ENCODE assay signal across 11 cellular contexts in the genomic region with DNA sequence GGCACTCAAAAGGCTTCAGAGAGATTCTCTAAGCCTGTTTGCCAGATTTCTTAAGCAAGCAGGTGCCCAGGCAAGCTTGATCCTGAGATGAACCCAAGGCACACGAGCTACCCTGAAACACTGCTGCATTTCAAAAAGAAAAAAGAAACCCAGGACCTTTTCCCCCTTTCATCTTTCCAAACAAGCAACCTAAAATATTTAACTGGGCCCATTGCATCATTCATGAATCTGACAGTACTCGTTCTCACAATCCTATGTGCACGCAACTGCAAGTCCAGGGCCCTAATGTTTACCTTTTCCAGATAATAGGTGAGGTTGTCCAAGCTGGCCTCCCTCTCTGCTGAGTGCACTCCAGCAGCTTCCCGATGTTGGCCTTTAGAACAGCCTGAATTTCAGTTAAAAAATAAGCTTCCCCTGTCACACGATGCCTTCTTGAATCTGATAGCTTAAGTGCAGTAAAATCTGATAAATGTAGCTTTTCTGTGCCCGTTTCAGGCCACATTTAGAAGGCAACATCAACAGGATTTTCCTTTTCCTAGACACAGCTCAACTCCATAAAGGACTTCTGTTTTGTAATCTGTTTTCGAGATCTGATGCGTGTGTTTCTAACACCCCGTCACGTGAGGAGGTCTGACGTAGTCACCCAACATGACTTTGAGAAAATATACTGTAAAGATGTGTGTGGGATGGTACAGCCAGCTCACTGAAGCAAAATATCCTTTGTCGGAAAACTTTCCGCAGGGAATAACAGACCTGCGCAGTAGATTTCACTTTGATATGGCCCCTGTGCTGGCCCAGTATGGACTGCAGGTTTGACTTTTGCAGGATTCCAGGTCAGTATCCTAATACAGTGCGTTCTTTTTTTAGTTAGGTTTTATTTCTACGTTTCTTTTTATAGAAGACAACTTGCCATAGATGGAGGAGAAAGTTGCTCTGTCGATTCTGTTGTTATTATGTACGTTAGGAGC. TPM values are rescaled to one million over a fixed set of nuclear protein-coding genes. Genes with fewer than 3 reads are reported as not detected.
A peak's percentile ranks its signal among the peaks of the same experiment; 100 is the strongest.
DNase-seq lines count a peak whose midpoint lies in the region; FAIRE-seq and TF ChIP-seq lines count a peak whose summit lies in the region.
"Had no signal": no experiment of that assay in that cellular context is flagged by ENCODE, and none has a peak within 500 bp of the region (broad histone marks: within the 10 kb centered on the region; RNA-seq: fewer than 3 reads in every experiment).

No MANE protein-coding gene starts in this region.

- FAIRE-seq in endometrium (lab: Jason Lieb, UNC): peak; percentile 8
- FAIRE-seq: keratinocyte had no signal

- no peaks in the 10 kb centered on the region for H3K27me3 ChIP-seq in mucosa of rectum (ENCODE audit: control insufficient read depth in 2 of 2, insufficient read depth in 2 of 2, low read length in 2 of 2)
- no peaks in the 10 kb centered on the region for H3K27me3 ChIP-seq in tibial nerve

- DNase-seq in NCI-H82 (lab: John Stamatoyannopoulos, UW) (peak; percentile 58), NCI-H82 treated with DMSO at 0.1 percent for 48 hours (lab: John Stamatoyannopoulos, UW; ENCODE audit: unreplicated experiment) (no peak), tibial nerve (ENCODE audit: low spot score in 2 of 2) (no peak), NCI-H510A (lab: John Stamatoyannopoulos, UW) (no peak), DMS79 (lab: John Stamatoyannopoulos, UW) (no peak), NCI-H1930 (lab: John Stamatoyannopoulos, UW) (no peak)
- DNase-seq: 8988T had no signal

- H3K27ac ChIP-seq in mucosa of rectum (ENCODE audit: low read depth in 2 of 2, low read length in 2 of 2) (peak overlapping the region; percentile 7 to 56), tibial nerve (peak overlapping the region; percentile 30 to 83 (median 76))

- H3K36me3 ChIP-seq in mucosa of rectum (ENCODE audit: control insufficient read depth in 2 of 2, insufficient read depth in 2 of 2, low read length in 2 of 2) (peaks cover 25 to 26% of the 10 kb centered on the region in 2 donors), tibial nerve (peaks cover 0 to 41% (median 0%) of the 10 kb centered on the region in 3 donors)
- H3K36me3 ChIP-seq: HAP-1 had no signal

- no peak for TF ChIP-seq CTCF in tibial nerve (IDR thresholded peaks at IDR 0.05)

- H3K4me3 ChIP-seq in mucosa of rectum (ENCODE audit: low read length in 2 of 2) (no peak overlapping the region), tibial nerve (peak overlapping the region in 1 of 4 donors; percentile 11)
- H3K4me3 ChIP-seq: HAP-1 had no signal

- H3K9me3 ChIP-seq in mucosa of rectum (ENCODE audit: control insufficient read depth in 2 of 2, low read length in 2 of 2) (no peaks in the 10 kb centered on the region), tibial nerve (no peaks in the 10 kb centered on the region)
- H3K9me3 ChIP-seq: HAP-1 had no signal

- 63 to 74% methylated on average over 18 of the region's 18 CpGs for WGBS in tibial nerve, 2 donors

- H3K9ac ChIP-seq in mucosa of rectum (ENCODE audit: low read depth in 1 of 2, low read length in 2 of 2): no peak overlapping the region

- TF ChIP-seq POLR2A in tibial nerve (IDR thresholded peaks at IDR 0.05): no peak

- peak in 1 of 2 donors; percentile 80 for TF ChIP-seq EP300 in tibial nerve (IDR thresholded peaks at IDR 0.05)

- H3K4me1 ChIP-seq in mucosa of rectum (ENCODE audit: control insufficient read depth in 2 of 2, insufficient read depth in 2 of 2, low read length in 2 of 2): peaks cover 7 to 10% of the 10 kb centered on the region in 2 donors
- H3K4me1 ChIP-seq in tibial nerve: peaks cover 0 to 76% (median 25%) of the 10 kb centered on the region in 4 donors
- H3K4me1 ChIP-seq: HAP-1 had no signal

RNA-seq across cellular contexts. Expression of a gene that starts 55.1 kb away (rescaled TPM):
- 10 to 100 TPM; 19.6 to 46.8 (median 37.2) TPM for total RNA-seq in tibial nerve
